15 cellular contexts compared by ENCODE assay signal in the genomic region with DNA sequence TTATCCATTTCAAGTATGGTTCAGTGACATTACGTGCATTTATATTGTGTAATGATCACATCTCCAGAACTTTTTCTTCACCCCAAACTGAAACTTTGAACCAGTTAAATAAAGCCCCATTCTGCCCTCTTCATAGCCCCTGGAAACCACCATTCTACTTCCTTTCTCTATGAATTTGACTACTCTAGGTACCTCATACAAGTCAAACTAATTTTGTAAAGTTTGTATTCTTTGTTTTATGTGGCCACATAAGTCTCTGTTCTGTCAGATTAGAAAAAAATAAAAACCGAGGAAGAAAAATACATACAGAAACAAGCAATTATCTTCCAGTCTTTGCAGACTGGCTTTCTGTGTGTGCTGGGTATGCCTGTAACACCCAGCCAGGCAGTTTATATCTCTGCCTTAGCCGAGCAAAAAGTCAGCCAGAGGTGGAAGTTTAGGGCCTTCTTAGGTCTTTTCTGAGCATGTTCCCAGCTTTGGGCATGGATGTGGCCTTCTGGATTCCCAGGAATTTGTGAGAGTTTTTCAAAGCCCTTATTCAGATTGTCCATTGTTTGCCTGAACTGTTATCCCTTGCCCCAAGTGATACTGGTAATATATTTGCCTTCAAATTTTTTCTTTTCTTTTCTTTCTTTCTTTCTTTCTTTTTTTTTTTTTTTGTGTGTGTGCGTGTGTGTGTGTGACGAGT. TPM values are rescaled to one million over a fixed set of nuclear protein-coding genes. Genes with fewer than 3 reads are reported as not detected.
A peak's percentile ranks its signal among the peaks of the same experiment; 100 is the strongest.
DNase-seq lines count a peak whose midpoint lies in the region; ATAC-seq, FAIRE-seq and TF ChIP-seq lines count a peak whose summit lies in the region.
"Had no signal": no experiment of that assay in that cellular context is flagged by ENCODE, and none has a peak within 500 bp of the region (broad histone marks: within the 10 kb centered on the region; RNA-seq: fewer than 3 reads in every experiment).

No MANE protein-coding gene starts in this region.

- ATAC-seq in GM19463 (IDR thresholded peaks at IDR 0.05; ENCODE audit: unreplicated experiment) (peak; percentile 49), HG03354 (IDR thresholded peaks at IDR 0.05; ENCODE audit: poor library complexity, severe bottlenecking, unreplicated experiment) (peak; percentile 66)
- ATAC-seq: Panc1 had no signal

- 80 to 86% methylated on average over 5 of the region's 5 CpGs for WGBS in testis, 2 donors

- H3K4me3 Mint-ChIP-seq in T-helper 2 cell treated with Interferon-gamma antibody and Interleukin-4, amounts not matched to agents 5 μg/mL and 100 μg/mL, for 36 hours, result no peak overlapping the region
- H3K4me3 Mint-ChIP-seq: activated naive CD8-positive, alpha-beta T cell; CD14-positive monocyte had no signal

- H3K4me1 Mint-ChIP-seq in T-helper 2 cell treated with Interferon-gamma antibody and Interleukin-4, amounts not matched to agents 5 μg/mL and 100 μg/mL, for 36 hours (ENCODE audit: low read depth), result peaks cover 4% of the 10 kb centered on the region

- no peak overlapping the region for H3K27ac ChIP-seq in testis
- H3K27ac ChIP-seq: VCaP had no signal

- DNase-seq in GM12892 (ENCODE audit: insufficient read length) (no peak), astrocyte of the spinal cord (ENCODE audit: low read depth, low spot score) (peak; percentile 16), SHP77 (lab: John Stamatoyannopoulos, UW) (no peak), NCI-H524 treated with DMSO at 0.1 percent for 48 hours (lab: John Stamatoyannopoulos, UW) (no peak), testis (no peak)
- DNase-seq in T-helper 2 cell treated with Interferon-gamma antibody and Interleukin-4, amounts not matched to agents 5 μg/mL and 100 μg/mL, for 36 hours (ENCODE audit: low spot score), result no peak
- DNase-seq: effector CD8-positive, alpha-beta T cell; NCI-H1417; stimulated activated CD4-positive, alpha-beta T cell treated with anti-CD3 and anti-CD28 coated beads, Interleukin-2, amount 100 ng/mL, for 24 hours had no signal

- in situ Hi-C loops in astrocyte of the spinal cord (cut with HindIII; ENCODE audit: low sequenced_read_pairs), result no loop called here

- TF ChIP-seq POLR2A in GM12892 (IDR thresholded peaks at IDR 0.05; ENCODE audit: low read depth, low read length) (no peak), testis (IDR thresholded peaks at IDR 0.05) (no peak)

- peaks cover 5% of the 10 kb centered on the region for H3K27me3 Mint-ChIP-seq in T-helper 2 cell treated with Interferon-gamma antibody and Interleukin-4, amounts not matched to agents 5 μg/mL and 100 μg/mL, for 36 hours (ENCODE audit: low read depth)
- H3K27me3 Mint-ChIP-seq: activated naive CD8-positive, alpha-beta T cell had no signal

- FAIRE-seq in GM12892 (lab: Jason Lieb, UNC), result peak; percentile 81

- intact Hi-C loops in testis (cut with DNase I; ENCODE audit: low total_unique reads), result no loop called here

- H3K9me3 Mint-ChIP-seq in T-helper 2 cell treated with Interferon-gamma antibody and Interleukin-4, amounts not matched to agents 5 μg/mL and 100 μg/mL, for 36 hours, result peaks cover 10% of the 10 kb centered on the region

- TF ChIP-seq CTCF in astrocyte of the spinal cord (IDR thresholded peaks at IDR 0.05; ENCODE audit: low read depth, low read length) (no peak), testis (IDR thresholded peaks at IDR 0.05) (no peak)

- no peak overlapping the region for H3K4me3 ChIP-seq in astrocyte of the spinal cord (ENCODE audit: low read depth, low read length)
- no peak overlapping the region for H3K4me3 ChIP-seq in testis

- H3K27me3 ChIP-seq in testis, result no peaks in the 10 kb centered on the region

- no peaks in the 10 kb centered on the region for H3K4me1 ChIP-seq in testis

- H3K27ac Mint-ChIP-seq in T-helper 2 cell treated with Interferon-gamma antibody and Interleukin-4, amounts not matched to agents 5 μg/mL and 100 μg/mL, for 36 hours, result no peak overlapping the region
- H3K27ac Mint-ChIP-seq: activated naive CD8-positive, alpha-beta T cell had no signal

- H3K9me3 ChIP-seq in testis, result no peaks in the 10 kb centered on the region

- H3K36me3 ChIP-seq in testis (ENCODE audit: low read depth, missing control alignments), result no peaks in the 10 kb centered on the region

- H3K36me3 Mint-ChIP-seq in T-helper 2 cell treated with Interferon-gamma antibody and Interleukin-4, amounts not matched to agents 5 μg/mL and 100 μg/mL, for 36 hours (ENCODE audit: low read depth), result no peaks in the 10 kb centered on the region

RNA-seq across cellular contexts. Expression of a gene that starts 6.0 kb away (rescaled TPM):
- 3.8 TPM for polyA plus RNA-seq in GM12892 (2012; ENCODE audit: missing spikeins)
- total RNA-seq in testis, result 10 to 100 TPM; 24.1 to 24.3 TPM
- polyA plus RNA-seq in testis (ENCODE audit: insufficient read depth, low read depth, low replicate concordance), result 45.5 TPM
